ENCODE assay signal across 15 cellular contexts in genomic region chr2:217469203-217469810, GRCh38.
DNase-seq lines count a peak whose midpoint lies in the region; ATAC-seq and TF ChIP-seq lines count a peak whose summit lies in the region.
"Had no signal": no experiment of that assay in that cellular context is flagged by ENCODE, and none has a peak within 500 bp of the region (broad histone marks: within the 10 kb centered on the region; RNA-seq: fewer than 3 reads in every experiment).

No MANE protein-coding gene starts in this region.

- peaks cover 23% of the 10 kb centered on the region for H3K4me1 ChIP-seq in GM23248 (ENCODE audit: insufficient read depth)

- H2AFZ ChIP-seq in GM23248, result no peak overlapping the region

- H3K4me2 ChIP-seq in GM23248 (ENCODE audit: unreplicated experiment), result no peak overlapping the region
- H3K4me2 ChIP-seq: BLaER1 had no signal

- TF ChIP-seq EP300 in Ishikawa (IDR thresholded peaks at IDR 0.05; ENCODE audit: borderline replicate concordance), result no peak

- 51 to 59% methylated on average over 2 of the region's 2 CpGs for WGBS in GM23248 (ENCODE audit: low coverage in 1 of 2, low lambda C conversion rate in 2 of 2, missing lambda C conversion rate in 2 of 2), 2 experiments

- TF ChIP-seq RAD21 in Ishikawa (IDR thresholded peaks at IDR 0.05; ENCODE audit: low read depth), result no peak

- in situ Hi-C loops in GM23248 (cut with MboI), result no loop called here

- ATAC-seq in GM21619 (IDR thresholded peaks at IDR 0.05; ENCODE audit: unreplicated experiment), result no peak
- ATAC-seq: HCT116, K562 had no signal

- H3F3A ChIP-seq in GM23248 (ENCODE audit: insufficient read depth), result peaks cover 14% of the 10 kb centered on the region

- no peaks in the 10 kb centered on the region for H3K36me3 ChIP-seq in GM23248 (ENCODE audit: low read depth)
- H3K36me3 ChIP-seq: BLaER1 had no signal

- no peak overlapping the region for H3K9ac ChIP-seq in GM23248
- H3K9ac ChIP-seq: BLaER1 had no signal

- no peaks in the 10 kb centered on the region for H4K20me1 ChIP-seq in GM23248 (ENCODE audit: insufficient read depth)
- H4K20me1 ChIP-seq: BLaER1 had no signal

- no peaks in the 10 kb centered on the region for H3K79me2 ChIP-seq in GM23248 (ENCODE audit: insufficient read depth)

- TF ChIP-seq CTCF in fibroblast of mammary gland (conservative IDR thresholded peaks at IDR 0.05; ENCODE audit: control insufficient read depth, insufficient read depth, low read depth, low read length), result no peak

- H3K27me3 ChIP-seq in GM23248 (replicated peaks; ENCODE audit: insufficient read depth), result no peaks in the 10 kb centered on the region
- H3K27me3 ChIP-seq: BLaER1 had no signal

- H3K27ac ChIP-seq in GM23248, result no peak overlapping the region
- H3K27ac ChIP-seq: BLaER1 had no signal

- no peaks in the 10 kb centered on the region for H3K9me2 ChIP-seq in GM23248 (ENCODE audit: insufficient read depth)

- no peak overlapping the region for H3K4me3 ChIP-seq in GM23248
- H3K4me3 ChIP-seq in fibroblast of mammary gland (ENCODE audit: control insufficient read depth, low read depth, low read length), result no peak overlapping the region
- H3K4me3 ChIP-seq: BLaER1, K562 had no signal

- DNase-seq in GM23248 (peak; percentile 46), RKO (ENCODE audit: low spot score) (peak; percentile 3), fibroblast of mammary gland (ENCODE audit: low read depth) (peak; percentile 49), NCI-H69 (lab: John Stamatoyannopoulos, UW) (no peak), NCI-H1092 (lab: John Stamatoyannopoulos, UW) (no peak), DMS53 treated with DMSO at 0.1 percent for 48 hours (lab: John Stamatoyannopoulos, UW; ENCODE audit: unreplicated experiment) (no peak)
- DNase-seq: 8988T; AML-193; CD8-positive, alpha-beta memory T cell; DMS53 had no signal

- no peaks in the 10 kb centered on the region for H3K9me3 ChIP-seq in GM23248 (ENCODE audit: low read depth)
- H3K9me3 ChIP-seq: BLaER1 had no signal

TF ChIP-seq in Ishikawa, 13 proteins besides CTCF, POLR2A, EP300 and RAD21:
- no peak for TF ChIP-seq TAF1 (IDR thresholded peaks at IDR 0.05; ENCODE audit: low read depth)
- TF ChIP-seq, protein P1, sequence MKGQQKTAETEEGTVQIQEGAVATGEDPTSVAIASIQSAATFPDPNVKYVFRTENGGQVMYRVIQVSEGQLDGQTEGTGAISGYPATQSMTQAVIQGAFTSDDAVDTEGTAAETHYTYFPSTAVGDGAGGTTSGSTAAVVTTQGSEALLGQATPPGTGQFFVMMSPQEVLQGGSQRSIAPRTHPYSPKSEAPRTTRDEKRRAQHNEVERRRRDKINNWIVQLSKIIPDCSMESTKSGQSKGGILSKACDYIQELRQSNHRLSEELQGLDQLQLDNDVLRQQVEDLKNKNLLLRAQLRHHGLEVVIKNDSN (IDR thresholded peaks at IDR 0.05), result no peak
- TF ChIP-seq CREB1 (IDR thresholded peaks at IDR 0.05; ENCODE audit: low read depth), result no peak
- 0 out of 2 replicates have a peak, but pooled peaks have one; percentile 16 for TF ChIP-seq CEBPB (IDR thresholded peaks at IDR 0.05)

Comparison
In these comparisons a context has a peak if more than half of its experiments do, and no peak if none do; other contexts are left out.
1. DNase-seq: peak in GM23248 (single experiment), RKO (single experiment) and fibroblast of mammary gland (single experiment); none in NCI-H69 (single experiment), NCI-H1092 (single experiment) and DMS53 treated with DMSO at 0.1 percent for 48 hours (single experiment).